ENCODE assay signal across 16 cellular contexts in genomic region chr3:112365636-112366035, GRCh38. TPM values are rescaled to one million over a fixed set of nuclear protein-coding genes. Genes with fewer than 3 reads are reported as not detected.
DNase-seq lines count a peak whose midpoint lies in the region; ATAC-seq and TF ChIP-seq lines count a peak whose summit lies in the region.
"Had no signal": no experiment of that assay in that cellular context is flagged by ENCODE, and none has a peak within 500 bp of the region (broad histone marks: within the 10 kb centered on the region; RNA-seq: fewer than 3 reads in every experiment).

No MANE protein-coding gene starts in this region.

- H3K9me2 ChIP-seq in GM23338 (ENCODE audit: insufficient read depth) (no peaks in the 10 kb centered on the region), GM23248 (ENCODE audit: insufficient read depth) (no peaks in the 10 kb centered on the region)

- no peak overlapping the region for H2BK15ac ChIP-seq in mesendoderm (replicated peaks; ENCODE audit: low read depth)

- in situ Hi-C loops in mammary epithelial cell (cut with MboI; ENCODE audit: low sequenced_read_pairs in 2 of 2) (no loop called here), GM23248 (cut with MboI) (no loop called here), GM13976 (cut with MboI; ENCODE audit: low sequenced_read_pairs, unreplicated experiment) (no loop called here)

- H2AK5ac ChIP-seq in mesendoderm (ENCODE audit: low read length), result no peak overlapping the region

- H2BK120ac ChIP-seq in mesendoderm (ENCODE audit: low read depth, low read length), result no peak overlapping the region

- H3K27me3 ChIP-seq in GM23338 (ENCODE audit: insufficient read depth) (no peaks in the 10 kb centered on the region), mammary epithelial cell (ENCODE audit: insufficient read depth, low read length) (no peaks in the 10 kb centered on the region), mesendoderm (ENCODE audit: insufficient read depth, low read length, poor library complexity) (no peaks in the 10 kb centered on the region), GM23248 (replicated peaks; ENCODE audit: insufficient read depth) (peaks cover 6% of the 10 kb centered on the region)
- H3K27me3 ChIP-seq: SJSA1, transverse colon had no signal

- no peak overlapping the region for H2AFZ ChIP-seq in GM23338
- peak overlapping the region; percentile 86 for H2AFZ ChIP-seq in mammary epithelial cell (ENCODE audit: low read depth, low read length)
- no peak overlapping the region for H2AFZ ChIP-seq in GM23248

- H3K27ac ChIP-seq in GM23338 (ENCODE audit: low read depth), result 0 out of 2 replicates have a peak overlapping the region, but pooled peaks have one; percentile 40
- H3K27ac ChIP-seq in mammary epithelial cell (ENCODE audit: insufficient read depth, low read depth, low read length), result peak overlapping the region; percentile 70
- H3K27ac ChIP-seq in mesendoderm (ENCODE audit: low read depth, low read length), result no peak overlapping the region
- H3K27ac ChIP-seq in GM23248, result no peak overlapping the region
- H3K27ac ChIP-seq: prostate gland, SJSA1, transverse colon had no signal

- H3K27me3 Mint-ChIP-seq in GM23338 (ENCODE audit: insufficient read depth, low read depth, poor library complexity), result no peaks in the 10 kb centered on the region

- H3F3A ChIP-seq in GM23338 (replicated peaks; ENCODE audit: low read depth), result peaks cover 5% of the 10 kb centered on the region; the same call in 1 of the 2 replicates
- H3F3A ChIP-seq in GM23248 (ENCODE audit: insufficient read depth), result no peaks in the 10 kb centered on the region

- H3K23ac ChIP-seq in mesendoderm (ENCODE audit: low read length), result no peak overlapping the region

- H3K4me1 ChIP-seq in GM23338 (ENCODE audit: insufficient read depth) (peaks cover 3% of the 10 kb centered on the region; the same call in 1 of the 2 replicates), mammary epithelial cell (ENCODE audit: insufficient read depth, low read length) (peaks cover 27% of the 10 kb centered on the region), mesendoderm (ENCODE audit: control insufficient read depth, low read depth, low read length) (no peaks in the 10 kb centered on the region), GM23248 (ENCODE audit: insufficient read depth) (no peaks in the 10 kb centered on the region)
- H3K4me1 ChIP-seq: prostate gland, SJSA1 had no signal

- H3K9ac ChIP-seq in mammary epithelial cell (ENCODE audit: insufficient read depth, low read length), result no peak overlapping the region
- H3K9ac ChIP-seq in mesendoderm (ENCODE audit: low read length), result no peak overlapping the region
- no peak overlapping the region for H3K9ac ChIP-seq in GM23248

- WGBS in mammary epithelial cell (ENCODE audit: low coverage, missing lambda C conversion rate), result 0% methylated on average over 3 of the region's 3 CpGs
- WGBS in mesendoderm (ENCODE audit: extremely low coverage, insufficient coverage, low lambda C conversion rate), result no CpG with 5 or more reads among the region's 3 CpGs
- 63 to 74% methylated on average over 3 of the region's 3 CpGs for WGBS in GM23248 (ENCODE audit: low coverage in 1 of 2, low lambda C conversion rate in 2 of 2, missing lambda C conversion rate in 2 of 2), 2 experiments

- peaks cover 42% of the 10 kb centered on the region for H3K36me3 Mint-ChIP-seq in GM23338 (ENCODE audit: low read depth)

- H3K4me3 Mint-ChIP-seq in GM23338, result no peak overlapping the region

- intact Hi-C loops in mammary epithelial cell (cut with micrococcal nuclease), result no loop called here

- no peak overlapping the region for H3K18ac ChIP-seq in mesendoderm (ENCODE audit: low read length)

- H3K56ac ChIP-seq in mesendoderm (ENCODE audit: low read length), result no peak overlapping the region

- no peaks in the 10 kb centered on the region for H3K9me3 ChIP-seq in mammary epithelial cell (replicated peaks; ENCODE audit: insufficient read depth, low read length)
- H3K9me3 ChIP-seq in GM23248 (ENCODE audit: low read depth), result no peaks in the 10 kb centered on the region
- H3K9me3 ChIP-seq: prostate gland, SJSA1, transverse colon had no signal

- no peaks in the 10 kb centered on the region for H3K9me3 Mint-ChIP-seq in GM23338

- no peak overlapping the region for H4K5ac ChIP-seq in mesendoderm (ENCODE audit: low read length)

- peak overlapping the region; percentile 20; the same call in 1 of the 2 replicates for H3K27ac Mint-ChIP-seq in GM23338

- peaks cover 15% of the 10 kb centered on the region for H3K4me1 Mint-ChIP-seq in GM23338

- H3K4me2 ChIP-seq in GM23338 (no peak overlapping the region), mammary epithelial cell (ENCODE audit: insufficient read depth, low read depth, low read length) (peak overlapping the region; percentile 61), mesendoderm (ENCODE audit: low read length) (no peak overlapping the region), GM23248 (ENCODE audit: unreplicated experiment) (no peak overlapping the region)

- no peaks in the 10 kb centered on the region for H4K20me1 ChIP-seq in GM23338 (replicated peaks; ENCODE audit: insufficient read depth)
- H4K20me1 ChIP-seq in mammary epithelial cell (ENCODE audit: insufficient read depth, low read length), result no peaks in the 10 kb centered on the region
- no peaks in the 10 kb centered on the region for H4K20me1 ChIP-seq in GM23248 (ENCODE audit: insufficient read depth)

- ATAC-seq in GM23338, result no peak; the same call in 1 of the 3 replicates
- ATAC-seq in HG02763 (IDR thresholded peaks at IDR 0.05; ENCODE audit: unreplicated experiment), result no peak
- ATAC-seq: HepG2 had no signal

- H2BK5ac ChIP-seq in mesendoderm (ENCODE audit: low read length), result no peak overlapping the region

- BruUV-seq in mammary epithelial cell (replicated peaks; lab: Mats Ljungman, UMichigan), result no TSS peak

- no peaks in the 10 kb centered on the region for H3K79me1 ChIP-seq in mesendoderm (ENCODE audit: low read length)

- peaks cover 26% of the 10 kb centered on the region for H3K36me3 ChIP-seq in GM23338 (ENCODE audit: insufficient read depth)
- H3K36me3 ChIP-seq in mammary epithelial cell (ENCODE audit: insufficient read depth, low read length), result no peaks in the 10 kb centered on the region
- H3K36me3 ChIP-seq in mesendoderm (ENCODE audit: control insufficient read depth, insufficient read depth, low read length), result peaks cover 3% of the 10 kb centered on the region
- no peaks in the 10 kb centered on the region for H3K36me3 ChIP-seq in GM23248 (ENCODE audit: low read depth)
- H3K36me3 ChIP-seq: prostate gland, SJSA1, transverse colon had no signal

- H4K8ac ChIP-seq in mesendoderm (ENCODE audit: low read depth, low read length), result no peak overlapping the region

- H3K4ac ChIP-seq in mesendoderm (ENCODE audit: low read depth, low read length), result no peak overlapping the region

- CTCF ChIA-PET in mammary epithelial cell (lab: Charles Lee; ENCODE audit: low non-redundant PET), result interaction anchor here (0.6 kb wide), 1 partner anchor 13 kb away, joined by 4 read pairs; no protein-coding TSS in a partner anchor

- H3K4me3 ChIP-seq in GM23338 (no peak overlapping the region), mammary epithelial cell (replicated peaks in 1 of 3; ENCODE audit: insufficient read depth in 1 of 3, low read depth in 2 of 3, low read length in 3 of 3) (no peak overlapping the region), mesendoderm (ENCODE audit: low read length) (no peak overlapping the region), GM23248 (no peak overlapping the region)
- H3K4me3 ChIP-seq: prostate gland, SJSA1, transverse colon had no signal

- dilution Hi-C loops in mammary epithelial cell (cut with HindIII; ENCODE audit: low sequenced_read_pairs), result no loop called here

- DNase-seq in 8988T (peak; percentile 7), GM23338 (ENCODE audit: low spot score) (no peak), mammary epithelial cell (peak; percentile 80), mesendoderm (peak; percentile 75), GM23248 (no peak), NCI-H748 treated with DMSO at 0.1 percent for 48 hours (lab: John Stamatoyannopoulos, UW) (no peak), GM13976 (ENCODE audit: low spot score) (no peak)
- DNase-seq: anterior cingulate cortex, DMS153, NCI-H1048, NCI-H2171 treated with DMSO at 0.1 percent for 48 hours, transverse colon had no signal

- TF ChIP-seq CTCF in GM23338 (conservative IDR thresholded peaks at IDR 0.05; ENCODE audit: low read depth in 2 of 2) (no peak), mammary epithelial cell (conservative IDR thresholded peaks at IDR 0.05 in 1 of 2, IDR thresholded peaks at IDR 0.05 in 1 of 2; ENCODE audit: extremely low read depth in 1 of 2, insufficient read depth in 1 of 2, low read depth in 1 of 2, low read length in 2 of 2) (no peak), GM13976 (IDR thresholded peaks at IDR 0.05; ENCODE audit: borderline replicate concordance, control extremely low read depth, extremely low read depth, insufficient read depth, missing control alignments) (no peak)

- H3K79me2 ChIP-seq in GM23338 (replicated peaks; ENCODE audit: insufficient read depth) (no peaks in the 10 kb centered on the region), mammary epithelial cell (ENCODE audit: insufficient read depth, low read length) (no peaks in the 10 kb centered on the region), mesendoderm (ENCODE audit: control insufficient read depth, insufficient read depth, low read length) (no peaks in the 10 kb centered on the region), GM23248 (ENCODE audit: insufficient read depth) (no peaks in the 10 kb centered on the region)

TF ChIP-seq in GM23338, 12 proteins besides CTCF, POLR2A, EP300 and RAD21 (continues in another document):
- TF ChIP-seq ZNF114 (CRISPR knock-in tag; IDR thresholded peaks at IDR 0.05), result no peak
- no peak for TF ChIP-seq NANOG (IDR thresholded peaks at IDR 0.05; ENCODE audit: borderline replicate concordance)
- no peak for TF ChIP-seq EZH2 (IDR thresholded peaks at IDR 0.05; ENCODE audit: low read depth, unreplicated experiment)
- TF ChIP-seq ZNF331 (CRISPR knock-in tag; IDR thresholded peaks at IDR 0.05; ENCODE audit: low read depth), result no peak

RNA-seq across cellular contexts. Expression of gene CD200, which starts 32.7 kb away (rescaled TPM):
- total RNA-seq in GM23338 (2014; rRNA removed; shearing (Covaris generic)), result 49.3 and 51.9 TPM in 2 replicates
- polyA plus RNA-seq in GM23338 (2016; fragmentation: Nextera tagmentation; extraction: Ambion mirVana) (56.5 and 65.0 TPM in 2 replicates), mammary epithelial cell (4.2 TPM), GM23248 (2016; fragmentation: Nextera tagmentation; extraction: Ambion mirVana) (0.18 and 0.20 TPM in 2 replicates)
- total RNA-seq in mammary epithelial cell, result 10 to 100 TPM; 13.0 to 23.7 TPM
- not detected for polyA minus RNA-seq in mammary epithelial cell
- 63.2 TPM for polyA plus RNA-seq in mesendoderm (2013, experiment 1 of 2)
- polyA plus RNA-seq in mesendoderm (2013, experiment 2 of 2), result 64.3 TPM
- 0.76 TPM in 1 of 2 replicates, not detected in the other for total RNA-seq in GM23248 (2014; rRNA removed; shearing (Covaris generic))
- total RNA-seq: HepG2, SJSA1 had no signal
- polyA plus RNA-seq: HepG2 had no signal

Comparison
In these comparisons a context has a peak if more than half of its experiments do, and no peak if none do; other contexts are left out.
1. DNase-seq: peak in 8988T (single experiment), mammary epithelial cell (single experiment) and mesendoderm (single experiment); none in GM23338 (single experiment), GM23248 (single experiment), NCI-H748 treated with DMSO at 0.1 percent for 48 hours (single experiment) and GM13976 (single experiment).
2. H3K27ac ChIP-seq: peak in GM23338 (single experiment) and mammary epithelial cell (single experiment); none in mesendoderm (single experiment) and GM23248 (single experiment).